In the genomic region with DNA sequence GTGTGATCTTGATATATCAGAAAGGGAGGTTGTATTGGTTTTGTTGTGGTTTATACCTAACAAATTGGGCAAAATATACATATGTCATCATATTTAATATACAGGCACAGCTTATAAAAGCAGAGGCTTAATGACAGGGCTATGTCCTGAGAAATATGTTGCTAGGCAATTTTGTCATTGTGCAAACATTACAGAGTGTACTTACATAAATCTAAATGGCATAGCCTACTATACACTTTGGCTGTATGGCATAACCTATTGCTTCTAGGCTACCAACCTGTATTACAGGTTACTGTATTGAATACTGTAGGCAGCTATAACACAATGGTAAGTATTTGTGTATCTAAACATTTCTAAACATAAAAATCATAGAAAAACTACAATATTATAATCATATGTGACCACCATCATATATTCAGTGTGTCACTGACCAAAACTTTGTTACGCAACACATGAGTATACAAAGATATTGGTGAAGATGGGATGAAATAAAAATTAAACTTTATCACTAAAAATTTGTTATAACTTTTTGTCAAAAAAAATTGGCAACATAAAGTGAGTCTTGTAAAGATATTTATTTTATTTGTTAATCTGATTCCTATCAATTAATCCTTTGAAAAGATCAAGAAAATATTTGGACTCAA, we compare ENCODE assay signal across 29 cellular contexts.
A peak's percentile ranks its signal among the peaks of the same experiment; 100 is the strongest.
DNase-seq lines count a peak whose midpoint lies in the region; FAIRE-seq and TF ChIP-seq lines count a peak whose summit lies in the region.
"Had no signal": no experiment of that assay in that cellular context is flagged by ENCODE, and none has a peak within 500 bp of the region (broad histone marks: within the 10 kb centered on the region; RNA-seq: fewer than 3 reads in every experiment).

No MANE protein-coding gene starts in this region.

- TF ChIP-seq POLR2A in H1 (IDR thresholded peaks at IDR 0.05; ENCODE audit: control extremely low read depth in 1 of 2, low read depth in 2 of 2, low read length in 2 of 2) (no peak), H54 (IDR thresholded peaks at IDR 0.05; ENCODE audit: low read depth, low read length) (no peak)

- H3K14ac ChIP-seq in H1 (ENCODE audit: insufficient read length) = no peak overlapping the region

- H3K4me1 ChIP-seq in H1 (replicated peaks in 1 of 4; ENCODE audit: control insufficient read depth in 3 of 4, insufficient read depth in 4 of 4, low read length in 3 of 4) = peaks cover 0 to 7% (median under 1%) of the 10 kb centered on the region in 4 experiments; a peak in 2 of 7 replicates
- H3K4me1 ChIP-seq: thyroid gland had no signal

- H3K9me3 ChIP-seq in H1 (ENCODE audit: insufficient read depth in 2 of 2, low read depth in 1 of 2, low read length in 1 of 2) = no peaks in the 10 kb centered on the region
- H3K9me3 ChIP-seq: heart left ventricle, thyroid gland had no signal

- H3K27ac ChIP-seq in H1 (ENCODE audit: low read depth, low read length) = no peak overlapping the region
- H3K27ac ChIP-seq: epithelial cell of prostate, thyroid gland had no signal

- H3K4me2 ChIP-seq in H1 (ENCODE audit: insufficient read depth in 1 of 2, low read depth in 2 of 2, low read length in 2 of 2) = no peak overlapping the region

- H3K27me3 ChIP-seq in H1 (replicated peaks in 1 of 4; ENCODE audit: control insufficient read depth in 3 of 4, extremely low read depth in 1 of 4, insufficient read depth in 3 of 4, low read length in 3 of 4) = no peaks in the 10 kb centered on the region
- H3K27me3 ChIP-seq: heart left ventricle, thyroid gland had no signal

- H3K36me3 ChIP-seq in H1 (ENCODE audit: control insufficient read depth in 2 of 4, insufficient read depth in 4 of 4, low read length in 3 of 4) = no peaks in the 10 kb centered on the region
- H3K36me3 ChIP-seq: heart left ventricle, thyroid gland had no signal

- H3K9ac ChIP-seq in H1 (replicated peaks in 1 of 4; ENCODE audit: extremely low read depth in 1 of 4, low read depth in 3 of 4, low read length in 3 of 4) = no peak overlapping the region

- no peak overlapping the region for H2BK15ac ChIP-seq in H1 (ENCODE audit: low read length)

- POLR2A ChIA-PET in H1 (lab: Charles Lee; ENCODE audit: partially characterized antibody) = no interaction called here

- no peaks in the 10 kb centered on the region for H3K79me2 ChIP-seq in H1 (ENCODE audit: control insufficient read depth in 1 of 2, insufficient read depth in 2 of 2, low read length in 2 of 2)

- FAIRE-seq in H1 (lab: Jason Lieb, UNC) = no peak
- no peak for FAIRE-seq in H54 (lab: Jason Lieb, UNC)
- FAIRE-seq: GM12891, RCC 7860, TTC549 had no signal

- H2BK20ac ChIP-seq in H1 (ENCODE audit: low read length) = no peak overlapping the region

- H3K4ac ChIP-seq in H1 (replicated peaks; ENCODE audit: insufficient read length, low read depth, low read length) = no peak overlapping the region

- no peak overlapping the region for H2BK12ac ChIP-seq in H1 (ENCODE audit: low read depth, low read length)

- no peak overlapping the region for H4K91ac ChIP-seq in H1 (replicated peaks; ENCODE audit: insufficient read length, low read length)

- H2AK5ac ChIP-seq in H1 (ENCODE audit: low read depth, low read length) = no peak overlapping the region

- no peak overlapping the region for H2BK5ac ChIP-seq in H1 (ENCODE audit: low read depth, low read length)

- no peaks in the 10 kb centered on the region for H3K23me2 ChIP-seq in H1 (ENCODE audit: low read depth, low read length)

- CTCF ChIA-PET in H1 (lab: Charles Lee; ENCODE audit: partially characterized antibody) = no interaction called here

- H3K23ac ChIP-seq in H1 (ENCODE audit: insufficient read length) = no peak overlapping the region

- H2AFZ ChIP-seq in H1 (ENCODE audit: low read length) = no peak overlapping the region

- H3K18ac ChIP-seq in H1 (ENCODE audit: extremely low read depth, low read length) = no peak overlapping the region

- no peaks in the 10 kb centered on the region for H3K79me1 ChIP-seq in H1 (ENCODE audit: low read depth, low read length)

- H4K20me1 ChIP-seq in H1 (replicated peaks in 1 of 2; ENCODE audit: control insufficient read depth in 1 of 2, insufficient read depth in 2 of 2, low read length in 2 of 2) = no peaks in the 10 kb centered on the region

- peak; percentile 5 for DNase-seq in NCI-H1092 treated with DMSO at 0.1 percent for 48 hours (lab: John Stamatoyannopoulos, UW)
- DNase-seq in NCI-H1092 (lab: John Stamatoyannopoulos, UW) = no peak
- DNase-seq in COR-L47 (lab: John Stamatoyannopoulos, UW) = peak; percentile 22
- DNase-seq in NCI-H510A treated with DMSO at 0.1 percent for 48 hours (lab: John Stamatoyannopoulos, UW) = peak; percentile 8
- DNase-seq in H1 (ENCODE audit: low read depth in 1 of 2, low spot score in 2 of 2) = no peak
- DNase-seq in GM20000 (ENCODE audit: low spot score) = no peak
- DNase-seq in NCI-H128 (lab: John Stamatoyannopoulos, UW; ENCODE audit: unreplicated experiment) = no peak
- DNase-seq in H54 (ENCODE audit: insufficient read length, low spot score) = no peak
- DNase-seq: 8988T; activated CD4-positive, CD25-positive, alpha-beta regulatory T cell treated with anti-CD3 and anti-CD28 coated beads, Interleukin-2, amount 50 U/mL, for 72 hours; activated CD8-positive, alpha-beta T cell treated with anti-CD3 and anti-CD28 coated beads for 36 hours; activated naive CD4-positive, alpha-beta T cell treated with anti-CD3 and anti-CD28 coated beads, Interleukin-2, amount 50 U/mL, for 16 hours; amygdala; effector CD4-positive, alpha-beta T cell; EL; H9; heart left ventricle; kidney glomerular epithelial cell; NCI-H1105 treated with DMSO at 0.1 percent for 48 hours; NCI-H226; stimulated activated CD4-positive, alpha-beta T cell treated with anti-CD3 and anti-CD28 coated beads, Interleukin-1b, Interleukin-23, amount 100 ng/mL, for 48 hours; stimulated activated CD8-positive, alpha-beta memory T cell treated with anti-CD3 and anti-CD28 coated beads, Interleukin-4, amount 100 ng/mL, for 48 hours; stimulated activated naive CD8-positive, alpha-beta T cell treated with anti-CD3 and anti-CD28 coated beads, Interleukin-15, amount 100 ng/mL, for 72 hours; thyroid gland had no signal

- no peak overlapping the region for H4K8ac ChIP-seq in H1 (ENCODE audit: extremely low read depth, insufficient read depth, low read length)

- H3K4me3 ChIP-seq in H1 (ENCODE audit: extremely low read depth in 1 of 4, insufficient read depth in 2 of 4, low read depth in 3 of 4, low read length in 4 of 4) = no peak overlapping the region
- H3K4me3 ChIP-seq: heart left ventricle, lung, thyroid gland had no signal

- H4K5ac ChIP-seq in H1 (ENCODE audit: insufficient read length, low read depth, low read length) = no peak overlapping the region

- WGBS in H1 (ENCODE audit: extremely low coverage in 1 of 2, insufficient coverage in 1 of 2, insufficient read length in 1 of 2, insufficient replicate concordance in 2 of 2, low coverage in 1 of 2, low lambda C conversion rate in 2 of 2, missing lambda C conversion rate in 1 of 2), 2 experiments = 100% methylated on average over 1 of the region's 1 CpG; no CpG with 5 or more reads in 1 of the 2 experiments

- no peak overlapping the region for H3K56ac ChIP-seq in H1 (replicated peaks; ENCODE audit: insufficient read length, low read depth, low read length)

- TF ChIP-seq CTCF in H1 (IDR thresholded peaks at IDR 0.05; ENCODE audit: control extremely low read depth in 1 of 3, insufficient read depth in 1 of 3, low read depth in 1 of 3, low read length in 3 of 3) (no peak), GM20000 (IDR thresholded peaks at IDR 0.05; ENCODE audit: extremely low read depth, missing control alignments) (no peak)

- no peak for TF ChIP-seq EP300 in H1 (IDR thresholded peaks at IDR 0.05; ENCODE audit: borderline replicate concordance in 1 of 2, low read depth in 2 of 2, low read length in 2 of 2)

- no peak for TF ChIP-seq RAD21 in H1 (IDR thresholded peaks at IDR 0.05 in 1 of 2, conservative IDR thresholded peaks at IDR 0.05 in 1 of 2; ENCODE audit: low read depth in 2 of 2, low read length in 2 of 2)

- H2BK120ac ChIP-seq in H1 (replicated peaks; ENCODE audit: low read depth, low read length) = no peak overlapping the region

TF ChIP-seq in H1, 55 proteins besides CTCF, POLR2A, EP300 and RAD21 (continues in another document):
- TF ChIP-seq TAF7 (optimal IDR thresholded peaks at IDR 0.05; ENCODE audit: borderline replicate concordance, low read depth, low read length) = no peak
- no peak for TF ChIP-seq RBBP5 (IDR thresholded peaks at IDR 0.05; ENCODE audit: borderline replicate concordance, low read depth, low read length)
- peak; percentile 42; the same call in 1 of the 2 replicates for TF ChIP-seq CEBPB (IDR thresholded peaks at IDR 0.05; ENCODE audit: low read depth, low read length)

Comparison
In these comparisons a context has a peak if more than half of its experiments do, and no peak if none do; other contexts are left out.
1. DNase-seq: peak in NCI-H1092 treated with DMSO at 0.1 percent for 48 hours (single experiment), COR-L47 (single experiment) and NCI-H510A treated with DMSO at 0.1 percent for 48 hours (single experiment); none in NCI-H1092 (single experiment), H1 (0 of 2), GM20000 (single experiment), NCI-H128 (single experiment) and H54 (single experiment).